1 cellular context compared by ENCODE assay signal in the genomic region with DNA sequence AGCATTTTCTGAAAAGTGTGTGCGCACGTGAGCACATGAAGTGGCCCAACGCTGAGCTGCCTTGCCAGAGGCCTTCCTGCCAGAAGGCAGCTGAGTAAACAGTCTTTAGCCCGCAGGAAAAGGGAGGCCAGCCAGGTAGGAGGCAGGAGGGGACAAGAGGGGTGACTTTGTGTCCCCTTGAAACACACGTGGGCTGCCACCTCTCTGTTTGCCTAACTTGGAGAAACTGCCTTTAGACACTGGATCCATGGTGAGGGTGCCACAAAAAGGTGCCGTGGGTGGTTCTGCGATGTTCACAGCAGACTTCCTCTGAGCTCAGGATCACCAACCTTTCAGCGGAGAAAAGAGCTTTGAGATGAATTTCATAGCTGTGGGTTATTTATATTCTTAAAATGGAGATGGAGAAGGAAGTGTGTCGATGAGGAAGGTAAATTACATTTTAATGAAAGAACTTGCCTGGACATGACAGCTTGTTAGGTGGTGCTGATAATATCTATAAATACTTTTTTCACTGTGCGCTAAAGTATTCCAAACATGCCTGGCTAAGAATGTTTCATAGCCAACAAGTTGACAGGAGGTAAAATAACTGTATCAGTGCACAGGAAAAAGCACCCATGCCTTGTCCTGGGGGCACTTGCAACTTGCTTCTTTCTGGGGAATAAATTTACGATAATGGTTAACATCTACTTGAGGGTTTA.
A peak's percentile ranks its signal among the peaks of the same experiment; 100 is the strongest.
TF ChIP-seq lines count a peak whose summit lies in the region.

No MANE protein-coding gene starts in this region.

TF ChIP-seq in HEK293, 187 proteins besides CTCF, POLR2A, EP300 and RAD21 (continued from another document):
- TF ChIP-seq, protein P1, sequence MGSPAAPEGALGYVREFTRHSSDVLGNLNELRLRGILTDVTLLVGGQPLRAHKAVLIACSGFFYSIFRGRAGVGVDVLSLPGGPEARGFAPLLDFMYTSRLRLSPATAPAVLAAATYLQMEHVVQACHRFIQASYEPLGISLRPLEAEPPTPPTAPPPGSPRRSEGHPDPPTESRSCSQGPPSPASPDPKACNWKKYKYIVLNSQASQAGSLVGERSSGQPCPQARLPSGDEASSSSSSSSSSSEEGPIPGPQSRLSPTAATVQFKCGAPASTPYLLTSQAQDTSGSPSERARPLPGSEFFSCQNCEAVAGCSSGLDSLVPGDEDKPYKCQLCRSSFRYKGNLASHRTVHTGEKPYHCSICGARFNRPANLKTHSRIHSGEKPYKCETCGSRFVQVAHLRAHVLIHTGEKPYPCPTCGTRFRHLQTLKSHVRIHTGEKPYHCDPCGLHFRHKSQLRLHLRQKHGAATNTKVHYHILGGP (tag by site-specific recombination; IDR thresholded peaks at IDR 0.05): no peak
- TF ChIP-seq, protein P2, sequence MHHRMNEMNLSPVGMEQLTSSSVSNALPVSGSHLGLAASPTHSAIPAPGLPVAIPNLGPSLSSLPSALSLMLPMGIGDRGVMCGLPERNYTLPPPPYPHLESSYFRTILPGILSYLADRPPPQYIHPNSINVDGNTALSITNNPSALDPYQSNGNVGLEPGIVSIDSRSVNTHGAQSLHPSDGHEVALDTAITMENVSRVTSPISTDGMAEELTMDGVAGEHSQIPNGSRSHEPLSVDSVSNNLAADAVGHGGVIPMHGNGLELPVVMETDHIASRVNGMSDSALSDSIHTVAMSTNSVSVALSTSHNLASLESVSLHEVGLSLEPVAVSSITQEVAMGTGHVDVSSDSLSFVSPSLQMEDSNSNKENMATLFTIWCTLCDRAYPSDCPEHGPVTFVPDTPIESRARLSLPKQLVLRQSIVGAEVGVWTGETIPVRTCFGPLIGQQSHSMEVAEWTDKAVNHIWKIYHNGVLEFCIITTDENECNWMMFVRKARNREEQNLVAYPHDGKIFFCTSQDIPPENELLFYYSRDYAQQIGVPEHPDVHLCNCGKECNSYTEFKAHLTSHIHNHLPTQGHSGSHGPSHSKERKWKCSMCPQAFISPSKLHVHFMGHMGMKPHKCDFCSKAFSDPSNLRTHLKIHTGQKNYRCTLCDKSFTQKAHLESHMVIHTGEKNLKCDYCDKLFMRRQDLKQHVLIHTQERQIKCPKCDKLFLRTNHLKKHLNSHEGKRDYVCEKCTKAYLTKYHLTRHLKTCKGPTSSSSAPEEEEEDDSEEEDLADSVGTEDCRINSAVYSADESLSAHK (tag by site-specific recombination; IDR thresholded peaks at IDR 0.05): peak; percentile 84
- TF ChIP-seq KLF16 (tag by site-specific recombination; IDR thresholded peaks at IDR 0.05) (no peak), ZNF629 (tag by site-specific recombination; IDR thresholded peaks at IDR 0.05) (no peak), GLIS1 (tag by site-specific recombination; IDR thresholded peaks at IDR 0.05) (peak; percentile 47), GLI4 (tag by site-specific recombination; IDR thresholded peaks at IDR 0.05) (no peak), ZNF530 (tag by site-specific recombination; IDR thresholded peaks at IDR 0.05; ENCODE audit: low read depth) (no peak), EGR2 (tag by site-specific recombination; IDR thresholded peaks at IDR 0.05; ENCODE audit: low read depth) (0 out of 2 replicates have a peak, but pooled peaks have one; percentile 23)
TF ChIP-seq in HEK293: peak in this region for 12.
